ENCODE assay signal across 8 cellular contexts in the genomic region with DNA sequence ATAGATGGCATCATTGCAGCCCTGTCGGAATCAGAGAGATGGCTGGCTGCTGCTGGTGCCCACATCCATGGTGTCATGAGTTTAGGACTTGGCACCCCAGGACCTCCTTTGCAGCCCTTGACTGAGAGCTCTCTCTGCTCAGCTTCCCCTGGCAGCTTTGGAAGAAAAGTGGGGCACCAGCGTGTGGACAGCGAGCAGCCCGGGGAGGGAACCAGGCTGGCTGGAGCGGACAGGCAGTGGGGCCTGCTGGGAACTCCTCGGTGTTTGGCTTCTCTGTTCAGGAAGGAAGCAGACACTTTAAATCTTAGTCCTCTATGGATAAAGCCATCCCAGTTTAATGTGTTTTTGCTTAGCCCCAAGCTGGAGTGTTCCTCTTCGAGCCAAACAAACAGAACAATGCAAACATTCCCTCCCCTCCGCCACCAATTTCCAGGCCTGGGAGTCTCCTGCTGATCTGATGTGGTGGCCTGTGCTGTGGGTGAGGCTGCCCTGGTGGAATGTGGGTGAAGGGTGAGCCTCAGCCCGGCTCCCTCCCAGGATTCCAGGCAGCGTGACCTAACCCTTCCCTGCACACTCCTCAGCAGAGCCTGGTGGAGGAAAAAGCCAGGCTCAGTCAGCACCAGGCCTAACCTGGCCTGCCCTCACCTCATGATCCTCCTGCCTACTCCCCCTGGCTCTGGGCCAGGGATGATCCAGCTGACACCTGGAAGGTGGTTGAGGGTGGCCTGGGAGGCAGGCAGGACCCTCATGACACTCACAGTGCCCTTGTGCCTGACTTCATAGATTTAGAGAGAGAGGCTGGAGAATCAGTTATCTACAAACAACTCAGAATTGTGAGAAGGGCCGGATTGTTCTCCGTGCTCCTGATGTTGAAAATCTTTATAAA.
DNase-seq lines count a peak whose midpoint lies in the region; ATAC-seq lines count a peak whose summit lies in the region.

No MANE protein-coding gene starts in this region.

- H3K9ac ChIP-seq in SK-N-MC (ENCODE audit: insufficient read length) (peak overlapping the region; percentile 35), rectal smooth muscle tissue (ENCODE audit: low read length) (no peak overlapping the region)

- H3K4me3 ChIP-seq in SK-N-MC (peak overlapping the region; percentile 64), rectal smooth muscle tissue (ENCODE audit: low read length) (no peak overlapping the region)

- no peaks in the 10 kb centered on the region for H3K9me3 ChIP-seq in SK-N-MC (ENCODE audit: low read depth, low read length)

- ATAC-seq in HG03460 (IDR thresholded peaks at IDR 0.05; ENCODE audit: unreplicated experiment): no peak
- ATAC-seq in GM18511 (IDR thresholded peaks at IDR 0.05; ENCODE audit: unreplicated experiment): no peak

- H3K27ac ChIP-seq in SK-N-MC: peak overlapping the region; percentile 88
- H3K27ac ChIP-seq in rectal smooth muscle tissue (ENCODE audit: low read depth, low read length): peak overlapping the region; percentile 16

- no peaks in the 10 kb centered on the region for H3K27me3 ChIP-seq in rectal smooth muscle tissue (ENCODE audit: control insufficient read depth, insufficient read depth, low read length)

- no peaks in the 10 kb centered on the region for H3K4me1 ChIP-seq in rectal smooth muscle tissue (ENCODE audit: control insufficient read depth, insufficient read depth, low read length)

- H3K36me3 ChIP-seq in SK-N-MC (ENCODE audit: insufficient read depth, low read length): no peaks in the 10 kb centered on the region
- no peaks in the 10 kb centered on the region for H3K36me3 ChIP-seq in rectal smooth muscle tissue (ENCODE audit: control insufficient read depth, insufficient read depth, low read length)

- peak; percentile 79 for DNase-seq in ELR (ENCODE audit: low read depth)
- no peak for DNase-seq in SK-N-MC (ENCODE audit: low read depth, low spot score)
- DNase-seq in glomerular visceral epithelial cell (ENCODE audit: extremely low spot score): peak; percentile 93
- DNase-seq in iPS-NIHi7 (ENCODE audit: extremely low spot score): no peak
- no peak for DNase-seq in stimulated activated naive CD4-positive, alpha-beta T cell treated with Interleukin-2 at 50 U/mL for 16 hours (lab: John Stamatoyannopoulos, UW)

Comparison
In these comparisons a context has a peak if more than half of its experiments do, and no peak if none do; other contexts are left out.
1. DNase-seq: peak in ELR (single experiment) and glomerular visceral epithelial cell (single experiment); none in SK-N-MC (single experiment), iPS-NIHi7 (single experiment) and stimulated activated naive CD4-positive, alpha-beta T cell treated with Interleukin-2 at 50 U/mL for 16 hours (single experiment).